19 cellular contexts compared by ENCODE assay signal in the genomic region with DNA sequence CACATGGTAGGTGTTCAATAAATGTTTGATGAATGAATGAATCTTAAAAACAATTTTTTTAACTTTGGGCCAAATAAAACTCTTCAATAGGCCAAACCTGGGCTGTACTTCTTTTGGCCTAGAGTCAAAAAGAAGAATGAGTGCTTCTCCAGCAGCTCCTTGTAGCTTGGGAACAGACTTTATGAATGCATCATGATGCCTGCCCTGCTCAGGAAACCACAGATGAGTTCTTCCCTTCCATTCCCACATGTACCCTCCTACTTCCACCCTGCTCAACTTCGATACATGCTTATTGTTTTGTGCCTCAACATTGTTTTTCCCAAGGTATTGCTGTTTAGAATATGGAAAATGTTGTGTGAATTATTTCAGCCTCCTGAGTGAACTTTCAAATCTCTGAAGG.
DNase-seq lines count a peak whose midpoint lies in the region; ATAC-seq, FAIRE-seq and TF ChIP-seq lines count a peak whose summit lies in the region.
"Had no signal": no experiment of that assay in that cellular context is flagged by ENCODE, and none has a peak within 500 bp of the region (broad histone marks: within the 10 kb centered on the region; RNA-seq: fewer than 3 reads in every experiment).

No MANE protein-coding gene starts in this region.

- no peak overlapping the region for H2BK12ac ChIP-seq in neuronal stem cell (ENCODE audit: low read length)

- H3K36me3 ChIP-seq in psoas muscle (ENCODE audit: insufficient read depth in 1 of 2, low read depth in 1 of 2): no peaks in the 10 kb centered on the region
- H3K36me3 ChIP-seq in neuronal stem cell (replicated peaks in 1 of 2; ENCODE audit: control insufficient read depth in 2 of 2, insufficient read depth in 2 of 2, low read length in 2 of 2): no peaks in the 10 kb centered on the region
- H3K36me3 ChIP-seq: BLaER1, SJSA1 had no signal

- no peak overlapping the region for H3K4me3 Mint-ChIP-seq in activated naive CD4-positive, alpha-beta T cell treated with anti-CD3 and anti-CD28 coated beads for 36 hours
- H3K4me3 Mint-ChIP-seq: CD4-positive, CD25-positive, alpha-beta regulatory T cell had no signal

- H3K4me2 ChIP-seq in neuronal stem cell (ENCODE audit: insufficient read depth, low read length, poor library complexity, severe bottlenecking): no peak overlapping the region
- H3K4me2 ChIP-seq: BLaER1 had no signal

- no peak overlapping the region for H2AK5ac ChIP-seq in neuronal stem cell (ENCODE audit: low read depth, low read length)

- CTCF ChIA-PET in activated naive CD4-positive, alpha-beta T cell treated with anti-CD3 and anti-CD28 coated beads for 36 hours (lab: Charles Lee): no interaction called here

- no peak for TF ChIP-seq CTCF in psoas muscle (IDR thresholded peaks at IDR 0.05)

- H3K23ac ChIP-seq in neuronal stem cell (ENCODE audit: low read depth, low read length, poor library complexity): no peak overlapping the region

- no peaks in the 10 kb centered on the region for H3K27me3 Mint-ChIP-seq in activated naive CD4-positive, alpha-beta T cell treated with anti-CD3 and anti-CD28 coated beads for 36 hours (ENCODE audit: low read depth)
- H3K27me3 Mint-ChIP-seq: CD4-positive, CD25-positive, alpha-beta regulatory T cell had no signal

- H4K8ac ChIP-seq in neuronal stem cell (ENCODE audit: low read depth, low read length): no peak overlapping the region

- no peak for DNase-seq in GM12891 (ENCODE audit: insufficient read length, low spot score)
- peak; percentile 72 for DNase-seq in M059J (ENCODE audit: low read depth)
- peak; percentile 50 for DNase-seq in dermis blood vessel endothelial cell
- no peak for DNase-seq in psoas muscle
- no peak for DNase-seq in neuronal stem cell (ENCODE audit: low spot score)
- DNase-seq in activated naive CD4-positive, alpha-beta T cell treated with anti-CD3 and anti-CD28 coated beads for 36 hours: no peak
- DNase-seq: CD4-positive, CD25-positive, alpha-beta regulatory T cell; NCI-H1105 treated with DMSO at 0.1 percent for 48 hours; NCI-H2029; NCI-H69; Right ventricle myocardium superior; RPMI8226 had no signal

- H3K4me1 ChIP-seq in psoas muscle (peaks cover 72% of the 10 kb centered on the region), neuronal stem cell (ENCODE audit: control insufficient read depth in 2 of 2, insufficient read depth in 1 of 2, low read depth in 1 of 2, low read length in 2 of 2) (no peaks in the 10 kb centered on the region)

- H3K9me3 ChIP-seq in psoas muscle (no peaks in the 10 kb centered on the region), neuronal stem cell (replicated peaks in 1 of 2; ENCODE audit: control insufficient read depth in 2 of 2, insufficient read depth in 1 of 2, low read depth in 1 of 2, low read length in 2 of 2) (no peaks in the 10 kb centered on the region)
- H3K9me3 ChIP-seq: BLaER1, SJSA1 had no signal

- H2BK120ac ChIP-seq in neuronal stem cell (ENCODE audit: low read depth, low read length): no peak overlapping the region

- H3K9ac ChIP-seq in neuronal stem cell (ENCODE audit: low read depth, low read length, poor library complexity): no peak overlapping the region
- H3K9ac ChIP-seq: BLaER1 had no signal

- WGBS in psoas muscle, 3 donors: 75 to 83% (median 77%) methylated on average over 1 of the region's 1 CpG
- no CpG with 5 or more reads among the region's 1 CpG for WGBS in neuronal stem cell (ENCODE audit: extremely low coverage in 2 of 2, insufficient read length in 2 of 2, insufficient replicate concordance in 1 of 2), 2 donors

- intact Hi-C loops in psoas muscle (cut with DNase I): no loop called here
- intact Hi-C loops in activated naive CD4-positive, alpha-beta T cell treated with anti-CD3 and anti-CD28 coated beads for 36 hours (cut with micrococcal nuclease): no loop called here

- no peak overlapping the region for H3K4ac ChIP-seq in neuronal stem cell (ENCODE audit: low read length)

- H3K14ac ChIP-seq in neuronal stem cell (ENCODE audit: low read length): no peak overlapping the region

- no peak overlapping the region for H2BK15ac ChIP-seq in neuronal stem cell (ENCODE audit: low read length)

- ATAC-seq in psoas muscle (no peak), GM18502 (IDR thresholded peaks at IDR 0.05; ENCODE audit: poor library complexity, unreplicated experiment) (no peak), HG02938 (IDR thresholded peaks at IDR 0.05; ENCODE audit: unreplicated experiment) (no peak)

- no peak overlapping the region for H2AFZ ChIP-seq in neuronal stem cell (ENCODE audit: low read length)

- H3K27ac Mint-ChIP-seq in activated naive CD4-positive, alpha-beta T cell treated with anti-CD3 and anti-CD28 coated beads for 36 hours: no peak overlapping the region
- H3K27ac Mint-ChIP-seq: CD4-positive, CD25-positive, alpha-beta regulatory T cell had no signal

- FAIRE-seq in GM12891 (lab: Jason Lieb, UNC): peak; percentile 28
- FAIRE-seq: A204.1, G401.6, H54 had no signal

- H2BK5ac ChIP-seq in neuronal stem cell (ENCODE audit: low read length): no peak overlapping the region

- H3K27ac ChIP-seq in psoas muscle (peak overlapping the region; percentile 81), neuronal stem cell (replicated peaks; ENCODE audit: low read length) (no peak overlapping the region)
- H3K27ac ChIP-seq: BLaER1, SJSA1 had no signal

- H4K91ac ChIP-seq in neuronal stem cell (ENCODE audit: low read depth, low read length, poor library complexity): no peak overlapping the region

- H3K18ac ChIP-seq in neuronal stem cell (ENCODE audit: low read length): no peak overlapping the region

- no peaks in the 10 kb centered on the region for H3K79me1 ChIP-seq in neuronal stem cell (ENCODE audit: low read depth, low read length)

- H3K27me3 ChIP-seq in psoas muscle (ENCODE audit: insufficient read depth in 3 of 3, low read length in 2 of 3) (no peaks in the 10 kb centered on the region), neuronal stem cell (ENCODE audit: control insufficient read depth in 3 of 3, insufficient read depth in 3 of 3, low read depth in 1 of 3, low read length in 3 of 3) (no peaks in the 10 kb centered on the region)
- H3K27me3 ChIP-seq: BLaER1, SJSA1 had no signal

- H3K4me3 ChIP-seq in psoas muscle: no peak overlapping the region
- no peak overlapping the region for H3K4me3 ChIP-seq in neuronal stem cell (ENCODE audit: low read length in 2 of 2)
- H3K4me3 ChIP-seq: BLaER1, SJSA1 had no signal

- no peaks in the 10 kb centered on the region for H3K9me3 Mint-ChIP-seq in activated naive CD4-positive, alpha-beta T cell treated with anti-CD3 and anti-CD28 coated beads for 36 hours
- H3K9me3 Mint-ChIP-seq: CD4-positive, CD25-positive, alpha-beta regulatory T cell had no signal

- H3K4me1 Mint-ChIP-seq in activated naive CD4-positive, alpha-beta T cell treated with anti-CD3 and anti-CD28 coated beads for 36 hours (ENCODE audit: low read depth): peaks cover 2% of the 10 kb centered on the region

- TF ChIP-seq POLR2A in GM12891 (IDR thresholded peaks at IDR 0.05; ENCODE audit: low read depth, low read length): no peak

- peaks cover 11% of the 10 kb centered on the region for H3K36me3 Mint-ChIP-seq in activated naive CD4-positive, alpha-beta T cell treated with anti-CD3 and anti-CD28 coated beads for 36 hours (ENCODE audit: low read depth)

TF ChIP-seq in GM12891, 5 proteins besides CTCF, POLR2A, EP300 and RAD21:
- TF ChIP-seq POLR2AphosphoS5 (IDR thresholded peaks at IDR 0.05; ENCODE audit: low read depth, low read length) (no peak), TAF1 (IDR thresholded peaks at IDR 0.05; ENCODE audit: low read depth, low read length) (no peak), POU2F2 (IDR thresholded peaks at IDR 0.05; ENCODE audit: low read depth, low read length) (no peak), PAX5 (IDR thresholded peaks at IDR 0.05; ENCODE audit: insufficient read depth, low read length, severe bottlenecking) (no peak), SPI1 (IDR thresholded peaks at IDR 0.05; ENCODE audit: low read depth, low read length) (no peak)

Comparison
In these comparisons a context has a peak if more than half of its experiments do, and no peak if none do; other contexts are left out.
1. DNase-seq: peak in M059J (single experiment) and dermis blood vessel endothelial cell (single experiment); none in GM12891 (single experiment), psoas muscle (0 of 2), neuronal stem cell (single experiment) and activated naive CD4-positive, alpha-beta T cell treated with anti-CD3 and anti-CD28 coated beads for 36 hours (single experiment).